ENCODE assay signal across 8 cellular contexts in the genomic region with DNA sequence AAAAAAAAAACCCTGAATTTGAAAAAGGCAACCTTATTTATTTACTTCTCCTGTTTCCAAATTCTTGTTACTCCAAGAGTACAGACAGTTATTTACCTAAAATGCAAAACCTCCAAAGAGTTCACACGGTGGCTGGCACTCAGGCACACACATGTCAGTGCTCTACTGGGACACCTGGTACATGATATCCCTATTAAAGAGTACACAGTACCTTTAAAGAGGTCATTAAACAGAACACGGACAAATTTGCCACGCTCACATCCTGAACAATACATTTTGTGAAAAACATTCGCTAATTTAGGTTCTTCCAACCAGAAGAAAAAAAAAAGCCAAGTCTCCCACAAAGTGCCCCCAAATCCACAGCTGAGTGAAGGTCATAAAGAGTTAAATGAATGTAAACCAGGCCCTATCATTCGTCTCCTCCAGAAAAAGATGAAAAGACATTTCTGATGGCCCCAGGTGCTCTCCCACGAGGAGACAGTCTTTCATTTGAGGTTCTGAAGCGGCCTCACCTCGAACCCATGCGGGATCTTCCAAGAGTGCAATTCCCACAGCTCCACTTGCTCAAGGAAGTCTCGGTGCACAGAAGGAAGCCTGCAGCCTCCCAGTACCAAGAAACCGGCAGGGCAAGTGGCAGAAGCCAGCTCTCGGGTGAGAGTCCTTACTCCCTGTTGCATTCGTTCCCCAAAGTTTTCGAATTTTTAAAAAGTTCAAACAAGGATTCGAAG. TPM values are rescaled to one million over a fixed set of nuclear protein-coding genes. Genes with fewer than 3 reads are reported as not detected.
DNase-seq lines count a peak whose midpoint lies in the region; ATAC-seq lines count a peak whose summit lies in the region.

No MANE protein-coding gene starts in this region.

- peak overlapping the region; percentile 78 to 88 for H3K4me3 Mint-ChIP-seq in stimulated activated naive CD8-positive, alpha-beta T cell treated with anti-CD3 and anti-CD28 coated beads, Interleukin-15, amount 100 ng/mL, for 72 hours

- no peaks in the 10 kb centered on the region for H3K9me3 Mint-ChIP-seq in stimulated activated naive CD8-positive, alpha-beta T cell treated with anti-CD3 and anti-CD28 coated beads, Interleukin-15, amount 100 ng/mL, for 72 hours

- in situ Hi-C loops in G401 (cut with HindIII; ENCODE audit: low sequenced_read_pairs), result no loop called here

- H3K4me1 Mint-ChIP-seq in stimulated activated naive CD8-positive, alpha-beta T cell treated with anti-CD3 and anti-CD28 coated beads, Interleukin-15, amount 100 ng/mL, for 72 hours, result peaks cover 72% of the 10 kb centered on the region

- H3K4me3 ChIP-seq in Jurkat, Clone E6-1 (ENCODE audit: low read length), result peak overlapping the region; percentile 58

- peak; percentile 27 for DNase-seq in G401 (ENCODE audit: low spot score)
- DNase-seq in Jurkat, Clone E6-1 (ENCODE audit: low read depth, low spot score), result no peak
- DNase-seq in amniotic epithelial cell (ENCODE audit: low read depth), result peak; percentile 47
- DNase-seq in iPS-NIHi11 (ENCODE audit: low spot score), result peak; percentile 41
- DNase-seq in stimulated activated naive CD8-positive, alpha-beta T cell treated with anti-CD3 and anti-CD28 coated beads, Interleukin-15, amount 100 ng/mL, for 72 hours, result no peak
- no peak for DNase-seq in stimulated activated CD4-positive, alpha-beta T cell treated with anti-CD3 and anti-CD28 coated beads, Interleukin-4, amount 100 ng/mL, for 1 hour
- DNase-seq in activated gamma-delta T cell (lab: John Stamatoyannopoulos, UW), result no peak

- no peak for ATAC-seq in stimulated activated naive CD8-positive, alpha-beta T cell treated with anti-CD3 and anti-CD28 coated beads, Interleukin-15, amount 100 ng/mL, for 72 hours
- ATAC-seq in HG02759 (IDR thresholded peaks at IDR 0.05; ENCODE audit: unreplicated experiment), result no peak

- peak overlapping the region; percentile 83 to 86 for H3K27ac Mint-ChIP-seq in stimulated activated naive CD8-positive, alpha-beta T cell treated with anti-CD3 and anti-CD28 coated beads, Interleukin-15, amount 100 ng/mL, for 72 hours

- H3K27me3 Mint-ChIP-seq in stimulated activated naive CD8-positive, alpha-beta T cell treated with anti-CD3 and anti-CD28 coated beads, Interleukin-15, amount 100 ng/mL, for 72 hours, result no peaks in the 10 kb centered on the region

RNA-seq across cellular contexts. Expression of a gene that starts 1.0 kb away (rescaled TPM):
- 3.1 and 3.8 TPM in 2 replicates for total RNA-seq in G401 (2014; rRNA removed; shearing (Covaris generic))
- polyA plus RNA-seq in Jurkat, Clone E6-1 (2012; ENCODE audit: insufficient read depth, insufficient read length), result 3.3 TPM

Comparison
In these comparisons a context has a peak if more than half of its experiments do, and no peak if none do; other contexts are left out.
1. DNase-seq: peak in G401 (single experiment), amniotic epithelial cell (single experiment) and iPS-NIHi11 (single experiment); none in Jurkat, Clone E6-1 (single experiment), stimulated activated naive CD8-positive, alpha-beta T cell treated with anti-CD3 and anti-CD28 coated beads, Interleukin-15, amount 100 ng/mL, for 72 hours (0 of 2), stimulated activated CD4-positive, alpha-beta T cell treated with anti-CD3 and anti-CD28 coated beads, Interleukin-4, amount 100 ng/mL, for 1 hour (single experiment) and activated gamma-delta T cell (single experiment).